Comparison of ENCODE assay signal across 2 cellular contexts in genomic region chrX:49921109-49921508, GRCh38.
TF ChIP-seq lines count a peak whose summit lies in the region.

No MANE protein-coding gene starts in this region.

TF ChIP-seq in SK-N-SH treated with all-trans-retinoic acid at 6 μM for 48 hours, 23 proteins besides CTCF, POLR2A, EP300 and RAD21 (continued from another document):
- TF ChIP-seq ZNF565 (CRISPR knock-in tag; conservative IDR thresholded peaks at IDR 0.05; ENCODE audit: low read depth) = no peak
- TF ChIP-seq RARB (CRISPR knock-in tag; IDR thresholded peaks at IDR 0.05) = no peak
- TF ChIP-seq ZFP3 (CRISPR knock-in tag; IDR thresholded peaks at IDR 0.05) = no peak
- TF ChIP-seq ZNF70 (CRISPR knock-in tag; IDR thresholded peaks at IDR 0.05) = no peak

TF ChIP-seq in K562, 482 proteins besides CTCF, POLR2A, EP300 and RAD21 (continued from another document):
- TF ChIP-seq, protein P1, sequence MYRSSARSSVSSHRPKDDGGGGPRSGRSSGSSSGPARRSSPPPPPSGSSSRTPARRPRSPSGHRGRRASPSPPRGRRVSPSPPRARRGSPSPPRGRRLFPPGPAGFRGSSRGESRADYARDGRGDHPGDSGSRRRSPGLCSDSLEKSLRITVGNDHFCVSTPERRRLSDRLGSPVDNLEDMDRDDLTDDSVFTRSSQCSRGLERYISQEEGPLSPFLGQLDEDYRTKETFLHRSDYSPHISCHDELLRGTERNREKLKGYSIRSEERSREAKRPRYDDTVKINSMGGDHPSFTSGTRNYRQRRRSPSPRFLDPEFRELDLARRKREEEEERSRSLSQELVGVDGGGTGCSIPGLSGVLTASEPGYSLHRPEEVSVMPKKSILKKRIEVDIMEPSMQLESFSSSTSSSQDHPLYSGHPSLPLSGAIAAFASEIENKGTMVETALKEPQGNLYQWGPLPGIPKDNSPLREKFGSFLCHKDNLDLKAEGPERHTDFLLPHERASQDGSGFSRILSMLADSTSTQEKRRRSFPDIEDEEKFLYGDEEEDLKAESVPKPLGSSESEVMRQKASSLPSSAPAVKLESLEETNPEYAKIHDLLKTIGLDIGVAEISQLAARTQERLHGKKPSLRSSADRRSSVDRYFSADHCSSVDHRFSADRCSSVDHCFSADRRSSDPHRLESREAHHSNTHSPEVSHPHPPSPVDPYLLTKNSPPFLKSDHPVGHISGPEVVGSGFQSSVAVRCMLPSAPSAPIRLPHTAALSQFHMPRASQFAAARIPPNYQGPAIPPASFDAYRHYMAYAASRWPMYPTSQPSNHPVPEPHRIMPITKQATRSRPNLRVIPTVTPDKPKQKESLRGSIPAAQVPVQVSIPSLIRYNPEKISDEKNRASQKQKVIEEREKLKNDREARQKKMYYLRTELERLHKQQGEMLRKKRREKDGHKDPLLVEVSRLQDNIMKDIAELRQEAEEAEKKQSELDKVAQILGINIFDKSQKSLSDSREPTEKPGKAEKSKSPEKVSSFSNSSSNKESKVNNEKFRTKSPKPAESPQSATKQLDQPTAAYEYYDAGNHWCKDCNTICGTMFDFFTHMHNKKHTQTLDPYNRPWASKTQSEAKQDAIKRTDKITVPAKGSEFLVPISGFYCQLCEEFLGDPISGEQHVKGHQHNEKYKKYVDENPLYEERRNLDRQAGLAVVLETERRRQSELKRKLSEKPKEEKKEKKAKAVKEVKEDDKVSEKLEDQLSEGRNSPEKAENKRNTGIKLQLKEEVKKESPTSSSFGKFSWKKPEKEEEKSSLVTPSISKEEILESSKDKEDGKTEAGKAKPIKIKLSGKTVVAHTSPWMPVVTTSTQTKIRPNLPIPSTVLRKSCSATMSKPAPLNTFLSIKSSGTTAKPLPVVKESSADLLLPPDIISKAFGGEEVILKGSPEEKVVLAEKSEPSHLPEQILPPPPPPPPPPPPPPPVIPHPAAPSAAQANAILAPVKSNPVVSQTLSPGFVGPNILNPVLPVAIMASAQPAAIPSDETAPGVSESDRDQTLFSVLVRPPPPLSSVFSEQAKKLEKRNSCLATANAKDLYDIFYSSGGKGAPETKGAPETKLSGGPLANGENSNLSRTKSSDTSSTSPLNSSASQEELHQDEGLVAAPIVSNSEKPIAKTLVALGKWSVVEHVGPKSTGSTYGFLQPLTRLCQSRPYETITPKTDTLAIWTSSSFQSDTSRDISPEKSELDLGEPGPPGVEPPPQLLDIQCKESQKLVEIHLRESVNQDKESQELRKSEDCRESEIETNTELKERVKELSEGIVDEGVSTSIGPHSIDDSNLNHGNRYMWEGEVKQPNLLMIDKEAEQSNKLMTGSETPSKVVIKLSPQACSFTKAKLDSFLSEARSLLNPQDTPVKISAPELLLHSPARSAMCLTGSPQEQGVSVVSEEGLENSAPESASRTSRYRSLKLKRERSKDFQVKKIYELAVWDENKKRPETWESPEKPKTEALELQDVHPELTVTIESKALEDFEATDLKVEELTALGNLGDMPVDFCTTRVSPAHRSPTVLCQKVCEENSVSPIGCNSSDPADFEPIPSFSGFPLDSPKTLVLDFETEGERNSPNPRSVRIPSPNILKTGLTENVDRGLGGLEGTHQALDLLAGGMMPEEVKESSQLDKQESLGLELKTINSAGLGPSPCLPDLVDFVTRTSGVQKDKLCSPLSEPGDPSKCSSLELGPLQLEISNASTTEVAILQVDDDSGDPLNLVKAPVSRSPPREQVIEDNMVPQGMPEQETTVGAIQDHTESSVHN (IDR thresholded peaks at IDR 0.05; ENCODE audit: borderline replicate concordance in 1 of 2, low read depth in 1 of 2) = no peak
- TF ChIP-seq MTA2 (IDR thresholded peaks at IDR 0.05; ENCODE audit: low read depth) = peak; percentile 63
- no peak for TF ChIP-seq U2AF2 (optimal IDR thresholded peaks at IDR 0.05; ENCODE audit: low read depth, low read length)
- 0 out of 2 replicates have a peak, but pooled peaks have one; percentile 33 for TF ChIP-seq ZNF175 (CRISPR knock-in tag; IDR thresholded peaks at IDR 0.05; ENCODE audit: low read depth)
- TF ChIP-seq SOX6 (IDR thresholded peaks at IDR 0.05) = peak; percentile 53
- peak in 1 of 2 experiments; percentile 63; a peak in 2 of 4 replicates for TF ChIP-seq RCOR1 (IDR thresholded peaks at IDR 0.05; ENCODE audit: borderline replicate concordance in 1 of 2, low read depth in 2 of 2, low read length in 2 of 2)
- TF ChIP-seq CBFA2T2 (conservative IDR thresholded peaks at IDR 0.05) = peak; percentile 85
- TF ChIP-seq SMARCA4 (IDR thresholded peaks at IDR 0.05) = peak; percentile 71
- 0 out of 2 replicates have a peak, but pooled peaks have one; percentile 6 for TF ChIP-seq JUND (IDR thresholded peaks at IDR 0.05; ENCODE audit: borderline replicate concordance, low read depth, low read length)
- TF ChIP-seq JUND (tag; IDR thresholded peaks at IDR 0.05; ENCODE audit: borderline replicate concordance, low read depth, low read length) = no peak
- TF ChIP-seq CEBPG (CRISPR knock-in tag; IDR thresholded peaks at IDR 0.05) = no peak
- no peak for TF ChIP-seq CEBPG (tag; conservative IDR thresholded peaks at IDR 0.05 in 1 of 2, IDR thresholded peaks at IDR 0.05 in 1 of 2)
- peak in 1 of 2 experiments; percentile 48; a peak in 1 of 4 replicates for TF ChIP-seq TBL1XR1 (IDR thresholded peaks at IDR 0.05; ENCODE audit: low read length in 2 of 2)
- no peak for TF ChIP-seq DEAF1 (CRISPR knock-in tag; IDR thresholded peaks at IDR 0.05)
